ENCODE assay signal across 10 cellular contexts in genomic region chr7:90173127-90173844, GRCh38. TPM values are rescaled to one million over a fixed set of nuclear protein-coding genes. Genes with fewer than 3 reads are reported as not detected.
A peak's percentile ranks its signal among the peaks of the same experiment; 100 is the strongest.
DNase-seq lines count a peak whose midpoint lies in the region; ATAC-seq and TF ChIP-seq lines count a peak whose summit lies in the region.
"Had no signal": no experiment of that assay in that cellular context is flagged by ENCODE, and none has a peak within 500 bp of the region (broad histone marks: within the 10 kb centered on the region; RNA-seq: fewer than 3 reads in every experiment).

No MANE protein-coding gene starts in this region.

- peaks cover 14% of the 10 kb centered on the region for H3K4me1 Mint-ChIP-seq in activated T-helper 1 cell treated with anti-CD3 and anti-CD28 coated beads, Interleukin-12 subunit alpha, Interleukin-12 subunit beta, Interleukin-2, Interleukin-4 antibody, amounts not matched to agents 30 ng/mL and 10 ng/mL and 1 ng/mL, durations not matched to agents 14 hours and 24 hours and 36 hours (ENCODE audit: low read depth)
- H3K4me1 Mint-ChIP-seq in GM23338, result no peaks in the 10 kb centered on the region

- no peak for TF ChIP-seq POLR2A in prostate gland (IDR thresholded peaks at IDR 0.05)

- H3K4me3 Mint-ChIP-seq in activated T-helper 1 cell treated with anti-CD3 and anti-CD28 coated beads, Interleukin-12 subunit alpha, Interleukin-12 subunit beta, Interleukin-2, Interleukin-4 antibody, amounts not matched to agents 30 ng/mL and 10 ng/mL and 1 ng/mL, durations not matched to agents 14 hours and 24 hours and 36 hours, result peak overlapping the region; percentile 0
- no peak overlapping the region for H3K4me3 Mint-ChIP-seq in GM23338

- no peak for DNase-seq in activated T-helper 1 cell treated with anti-CD3 and anti-CD28 coated beads, Interleukin-12 subunit alpha, Interleukin-12 subunit beta, Interleukin-2, Interleukin-4 antibody, amounts not matched to agents 30 ng/mL and 10 ng/mL and 1 ng/mL, durations not matched to agents 14 hours and 24 hours and 36 hours (ENCODE audit: low spot score)
- DNase-seq in prostate gland (ENCODE audit: low spot score) (no peak), NCI-H446 treated with DMSO at 0.1 percent for 48 hours (lab: John Stamatoyannopoulos, UW) (no peak), GM23338 (ENCODE audit: low spot score) (no peak), DMS79 (lab: John Stamatoyannopoulos, UW) (no peak)
- DNase-seq: cortex of kidney, lower lobe of right lung had no signal

- H3K79me2 ChIP-seq in GM23338 (replicated peaks; ENCODE audit: insufficient read depth), result no peaks in the 10 kb centered on the region

- H3K27ac ChIP-seq in C4-2B (peak overlapping the region; percentile 4), prostate gland (peak overlapping the region in 1 of 2 donors; percentile 2), GM23338 (ENCODE audit: low read depth) (no peak overlapping the region)
- H3K27ac ChIP-seq: lower lobe of right lung had no signal

- H3K27me3 ChIP-seq in prostate gland (replicated peaks; ENCODE audit: insufficient read depth) (no peaks in the 10 kb centered on the region), GM23338 (ENCODE audit: insufficient read depth) (no peaks in the 10 kb centered on the region)

- H3K27me3 Mint-ChIP-seq in activated T-helper 1 cell treated with anti-CD3 and anti-CD28 coated beads, Interleukin-12 subunit alpha, Interleukin-12 subunit beta, Interleukin-2, Interleukin-4 antibody, amounts not matched to agents 30 ng/mL and 10 ng/mL and 1 ng/mL, durations not matched to agents 14 hours and 24 hours and 36 hours (ENCODE audit: insufficient read depth), result no peaks in the 10 kb centered on the region
- H3K27me3 Mint-ChIP-seq in GM23338 (ENCODE audit: insufficient read depth, low read depth, poor library complexity), result peaks cover 2% of the 10 kb centered on the region

- no peaks in the 10 kb centered on the region for H3K4me1 ChIP-seq in prostate gland (replicated peaks)
- no peaks in the 10 kb centered on the region for H3K4me1 ChIP-seq in GM23338 (ENCODE audit: insufficient read depth)
- H3K4me1 ChIP-seq: lower lobe of right lung had no signal

- H3K4me3 ChIP-seq in prostate gland, result no peak overlapping the region
- H3K4me3 ChIP-seq in GM23338, result no peak overlapping the region
- H3K4me3 ChIP-seq: lower lobe of right lung had no signal

- no peaks in the 10 kb centered on the region for H3K9me3 ChIP-seq in prostate gland
- H3K9me3 ChIP-seq: lower lobe of right lung had no signal

- no peaks in the 10 kb centered on the region for H3F3A ChIP-seq in GM23338 (replicated peaks; ENCODE audit: low read depth)

- no peak overlapping the region for H2AFZ ChIP-seq in GM23338

- no peak for TF ChIP-seq CTCF in C4-2B (conservative IDR thresholded peaks at IDR 0.05)
- no peak for TF ChIP-seq CTCF in prostate gland (IDR thresholded peaks at IDR 0.05)
- TF ChIP-seq CTCF in GM23338 (conservative IDR thresholded peaks at IDR 0.05; ENCODE audit: low read depth in 2 of 2), result no peak

- peaks cover 5% of the 10 kb centered on the region for H3K36me3 Mint-ChIP-seq in activated T-helper 1 cell treated with anti-CD3 and anti-CD28 coated beads, Interleukin-12 subunit alpha, Interleukin-12 subunit beta, Interleukin-2, Interleukin-4 antibody, amounts not matched to agents 30 ng/mL and 10 ng/mL and 1 ng/mL, durations not matched to agents 14 hours and 24 hours and 36 hours (ENCODE audit: low read depth)
- peaks cover 10% of the 10 kb centered on the region; the same call in 1 of the 3 replicates for H3K36me3 Mint-ChIP-seq in GM23338 (ENCODE audit: low read depth)

- no peaks in the 10 kb centered on the region for H4K20me1 ChIP-seq in GM23338 (replicated peaks; ENCODE audit: insufficient read depth)

- peak overlapping the region; percentile 62 for H3K27ac Mint-ChIP-seq in activated T-helper 1 cell treated with anti-CD3 and anti-CD28 coated beads, Interleukin-12 subunit alpha, Interleukin-12 subunit beta, Interleukin-2, Interleukin-4 antibody, amounts not matched to agents 30 ng/mL and 10 ng/mL and 1 ng/mL, durations not matched to agents 14 hours and 24 hours and 36 hours
- H3K27ac Mint-ChIP-seq in GM23338, result no peak overlapping the region

- 88% methylated on average over 4 of the region's 4 CpGs for WGBS in prostate gland

- 0 out of 2 replicates have a peak, but pooled peaks cover 7% of the 10 kb centered on the region for H3K9me2 ChIP-seq in GM23338 (ENCODE audit: insufficient read depth)

- H3K4me2 ChIP-seq in GM23338, result no peak overlapping the region

- ATAC-seq in GM19463 (IDR thresholded peaks at IDR 0.05; ENCODE audit: unreplicated experiment) (peak; percentile 95), HG03103 (IDR thresholded peaks at IDR 0.05; ENCODE audit: low read depth, unreplicated experiment) (peak; percentile 53), GM23338 (no peak)
- ATAC-seq: lower lobe of right lung had no signal

- intact Hi-C loops in activated T-helper 1 cell treated with anti-CD3 and anti-CD28 coated beads, Interleukin-12 subunit alpha, Interleukin-12 subunit beta, Interleukin-2, Interleukin-4 antibody, amounts not matched to agents 30 ng/mL and 10 ng/mL and 1 ng/mL, durations not matched to agents 14 hours and 24 hours and 36 hours (cut with micrococcal nuclease), result loop anchor here (10.0 kb wide), 1 partner anchor 442 kb away; no protein-coding TSS in a partner anchor
- intact Hi-C loops in prostate gland (cut with DNase I), result no loop called here

- H3K36me3 ChIP-seq in prostate gland (no peaks in the 10 kb centered on the region), GM23338 (ENCODE audit: insufficient read depth) (no peaks in the 10 kb centered on the region)
- H3K36me3 ChIP-seq: lower lobe of right lung had no signal

- peaks cover 30% of the 10 kb centered on the region for H3K9me3 Mint-ChIP-seq in activated T-helper 1 cell treated with anti-CD3 and anti-CD28 coated beads, Interleukin-12 subunit alpha, Interleukin-12 subunit beta, Interleukin-2, Interleukin-4 antibody, amounts not matched to agents 30 ng/mL and 10 ng/mL and 1 ng/mL, durations not matched to agents 14 hours and 24 hours and 36 hours
- H3K9me3 Mint-ChIP-seq in GM23338, result peaks cover 22% of the 10 kb centered on the region

TF ChIP-seq in GM23338, 12 proteins besides CTCF, POLR2A, EP300 and RAD21 (continues in another document):
- no peak for TF ChIP-seq JUNB (IDR thresholded peaks at IDR 0.05; ENCODE audit: unreplicated experiment)
- TF ChIP-seq, protein P1, sequence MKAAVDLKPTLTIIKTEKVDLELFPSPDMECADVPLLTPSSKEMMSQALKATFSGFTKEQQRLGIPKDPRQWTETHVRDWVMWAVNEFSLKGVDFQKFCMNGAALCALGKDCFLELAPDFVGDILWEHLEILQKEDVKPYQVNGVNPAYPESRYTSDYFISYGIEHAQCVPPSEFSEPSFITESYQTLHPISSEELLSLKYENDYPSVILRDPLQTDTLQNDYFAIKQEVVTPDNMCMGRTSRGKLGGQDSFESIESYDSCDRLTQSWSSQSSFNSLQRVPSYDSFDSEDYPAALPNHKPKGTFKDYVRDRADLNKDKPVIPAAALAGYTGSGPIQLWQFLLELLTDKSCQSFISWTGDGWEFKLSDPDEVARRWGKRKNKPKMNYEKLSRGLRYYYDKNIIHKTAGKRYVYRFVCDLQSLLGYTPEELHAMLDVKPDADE (IDR thresholded peaks at IDR 0.05), result no peak

RNA-seq across cellular contexts. Expression of gene STEAP1, which starts 19.0 kb away (rescaled TPM):
- total RNA-seq in activated T-helper 1 cell treated with anti-CD3 and anti-CD28 coated beads, Interleukin-12 subunit alpha, Interleukin-12 subunit beta, Interleukin-2, Interleukin-4 antibody, amounts not matched to agents 30 ng/mL and 10 ng/mL and 1 ng/mL, durations not matched to agents 14 hours and 24 hours and 36 hours, result 1.9 and 3.3 TPM in 2 replicates
- 100 to 1,000 TPM in 1 of 2 donors, 10 to 100 TPM in 1; 67.3 to 230 TPM for total RNA-seq in prostate gland
- 14.7 and 17.1 TPM in 2 replicates for total RNA-seq in GM23338 (2014; rRNA removed; shearing (Covaris generic))
- 14.9 and 15.0 TPM in 2 replicates for polyA plus RNA-seq in GM23338 (2016; fragmentation: Nextera tagmentation; extraction: Ambion mirVana)

RNA-seq across cellular contexts. Expression of gene STEAP2, which starts 38.3 kb away (rescaled TPM):
- 0.05 TPM in 1 of 2 replicates, not detected in the other for total RNA-seq in activated T-helper 1 cell treated with anti-CD3 and anti-CD28 coated beads, Interleukin-12 subunit alpha, Interleukin-12 subunit beta, Interleukin-2, Interleukin-4 antibody, amounts not matched to agents 30 ng/mL and 10 ng/mL and 1 ng/mL, durations not matched to agents 14 hours and 24 hours and 36 hours
- 100 to 1,000 TPM; 167 to 555 TPM for total RNA-seq in prostate gland
- 20.9 and 22.0 TPM in 2 replicates for total RNA-seq in GM23338 (2014; rRNA removed; shearing (Covaris generic))
- polyA plus RNA-seq in GM23338 (2016; fragmentation: Nextera tagmentation; extraction: Ambion mirVana), result 10.4 and 13.1 TPM in 2 replicates

Comparison
In these comparisons a context has a peak if more than half of its experiments do, and no peak if none do; other contexts are left out.
1. RNA of gene STEAP2, which starts 38.3 kb away (total RNA-seq): 167 to 555 TPM in prostate gland and 20.9 to 22.0 TPM in GM23338; 0.05 TPM in activated T-helper 1 cell treated with anti-CD3 and anti-CD28 coated beads, Interleukin-12 subunit alpha, Interleukin-12 subunit beta, Interleukin-2, Interleukin-4 antibody, amounts not matched to agents 30 ng/mL and 10 ng/mL and 1 ng/mL, durations not matched to agents 14 hours and 24 hours and 36 hours; every median in the first group is over 10 times any median in the second.